ENCODE assay signal across 10 cellular contexts in the genomic region with DNA sequence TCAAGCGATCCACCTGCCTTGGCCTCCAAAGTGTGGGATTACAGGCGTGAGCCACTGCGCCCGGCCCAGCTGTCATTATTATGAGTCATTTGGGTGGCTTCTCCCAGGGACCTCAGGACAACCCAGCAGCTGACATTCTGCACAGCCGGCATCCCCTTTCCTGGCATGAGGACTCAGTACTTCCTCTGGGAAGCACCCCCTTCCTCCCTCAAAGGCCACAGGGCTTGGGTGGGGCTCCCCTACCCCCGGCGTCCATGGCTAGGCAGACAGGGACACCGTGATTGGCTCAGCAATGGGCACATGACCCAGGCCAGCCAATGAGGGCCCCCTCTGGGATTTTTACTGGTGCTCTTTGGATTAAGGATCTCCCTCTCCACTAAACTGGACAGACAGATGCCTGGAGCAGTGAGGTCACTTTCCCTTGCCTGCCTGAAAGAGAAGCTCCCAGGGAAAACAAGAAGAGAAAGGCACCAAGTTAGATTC. TPM values are rescaled to one million over a fixed set of nuclear protein-coding genes. Genes with fewer than 3 reads are reported as not detected.
A peak's percentile ranks its signal among the peaks of the same experiment; 100 is the strongest.
DNase-seq lines count a peak whose midpoint lies in the region; ATAC-seq and TF ChIP-seq lines count a peak whose summit lies in the region.
"Had no signal": no experiment of that assay in that cellular context is flagged by ENCODE, and none has a peak within 500 bp of the region (broad histone marks: within the 10 kb centered on the region; RNA-seq: fewer than 3 reads in every experiment).

No MANE protein-coding gene starts in this region.

- no peak for TF ChIP-seq EP300 in ovary (IDR thresholded peaks at IDR 0.05)

- DNase-seq in Peyer's patch (peak in 1 of 3 donors; percentile 59), esophagus squamous epithelium (lab: John Stamatoyannopoulos, UW) (no peak), ovary (peak; percentile 45 to 64 (median 54)), HPDE6-E6E7 (ENCODE audit: extremely low spot score) (no peak)
- no peak for DNase-seq in activated T-helper 2 cell treated with anti-CD3 and anti-CD28 coated beads, Interferon-gamma antibody, Interleukin-2, Interleukin-4, amounts not matched to agents 10 μg/mL and 5 μg/mL and 100 μg/mL, durations not matched to agents 14 hours and 24 hours and 36 hours (ENCODE audit: low spot score)
- DNase-seq in activated CD8-positive, alpha-beta memory T cell treated with anti-CD3 and anti-CD28 coated beads for 24 hours: no peak
- DNase-seq: NCI-H2171 treated with DMSO at 0.1 percent for 48 hours had no signal

- no peaks in the 10 kb centered on the region for H3K27me3 ChIP-seq in DOHH2 (ENCODE audit: control insufficient read depth, low read length)
- no peaks in the 10 kb centered on the region for H3K27me3 ChIP-seq in Peyer's patch
- no peaks in the 10 kb centered on the region for H3K27me3 ChIP-seq in esophagus squamous epithelium
- H3K27me3 ChIP-seq in ovary: no peaks in the 10 kb centered on the region

- H3K4me2 ChIP-seq in DOHH2 (ENCODE audit: low read length): peak overlapping the region; percentile 90

- H3K79me2 ChIP-seq in DOHH2 (ENCODE audit: control insufficient read depth, low read length): peaks cover 82% of the 10 kb centered on the region

- H3K27ac ChIP-seq in DOHH2 (ENCODE audit: low read depth, low read length) (peak overlapping the region; percentile 93), Peyer's patch (peak overlapping the region in 3 of 4 donors; percentile 42 to 93 (median 53)), esophagus squamous epithelium (peak overlapping the region; percentile 17 to 93 (median 86)), ovary (peak overlapping the region in 1 of 2 donors; percentile 47)

- H3K36me3 Mint-ChIP-seq in activated T-helper 2 cell treated with anti-CD3 and anti-CD28 coated beads, Interferon-gamma antibody, Interleukin-2, Interleukin-4, amounts not matched to agents 10 μg/mL and 5 μg/mL and 100 μg/mL, durations not matched to agents 14 hours and 24 hours and 36 hours (ENCODE audit: low read depth): no peaks in the 10 kb centered on the region

- H3K4me1 Mint-ChIP-seq in activated T-helper 2 cell treated with anti-CD3 and anti-CD28 coated beads, Interferon-gamma antibody, Interleukin-2, Interleukin-4, amounts not matched to agents 10 μg/mL and 5 μg/mL and 100 μg/mL, durations not matched to agents 14 hours and 24 hours and 36 hours (ENCODE audit: low read depth): peaks cover 3% of the 10 kb centered on the region

- intact Hi-C loops in esophagus squamous epithelium (cut with DNase I): no loop called here
- intact Hi-C loops in ovary (cut with DNase I): no loop called here
- intact Hi-C loops in activated T-helper 2 cell treated with anti-CD3 and anti-CD28 coated beads, Interferon-gamma antibody, Interleukin-2, Interleukin-4, amounts not matched to agents 10 μg/mL and 5 μg/mL and 100 μg/mL, durations not matched to agents 14 hours and 24 hours and 36 hours (cut with micrococcal nuclease): no loop called here

- H3K4me1 ChIP-seq in DOHH2 (ENCODE audit: control insufficient read depth, low read length) (peaks cover 98% of the 10 kb centered on the region), Peyer's patch (peaks cover 0 to 63% (median 0%) of the 10 kb centered on the region in 4 donors), esophagus squamous epithelium (peaks cover 12 to 91% (median 44%) of the 10 kb centered on the region in 3 donors), ovary (ENCODE audit: insufficient read depth) (peaks cover 31% of the 10 kb centered on the region)

- H4K20me1 ChIP-seq in DOHH2 (ENCODE audit: control insufficient read depth, insufficient read depth, low read depth, low read length): no peaks in the 10 kb centered on the region

- no peak overlapping the region for H3K27ac Mint-ChIP-seq in activated T-helper 2 cell treated with anti-CD3 and anti-CD28 coated beads, Interferon-gamma antibody, Interleukin-2, Interleukin-4, amounts not matched to agents 10 μg/mL and 5 μg/mL and 100 μg/mL, durations not matched to agents 14 hours and 24 hours and 36 hours

- peaks cover 32% of the 10 kb centered on the region for H3F3A ChIP-seq in DOHH2 (ENCODE audit: control insufficient read depth, insufficient read depth)

- no peak overlapping the region for H3K4me3 Mint-ChIP-seq in activated T-helper 2 cell treated with anti-CD3 and anti-CD28 coated beads, Interferon-gamma antibody, Interleukin-2, Interleukin-4, amounts not matched to agents 10 μg/mL and 5 μg/mL and 100 μg/mL, durations not matched to agents 14 hours and 24 hours and 36 hours (ENCODE audit: low read depth)
- H3K4me3 Mint-ChIP-seq: central memory CD8-positive, alpha-beta T cell had no signal

- TF ChIP-seq CTCF in DOHH2 (IDR thresholded peaks at IDR 0.05; ENCODE audit: low read depth, low read length, poor library complexity, severe bottlenecking) (no peak), Peyer's patch (IDR thresholded peaks at IDR 0.05) (no peak), esophagus squamous epithelium (IDR thresholded peaks at IDR 0.05) (no peak), ovary (IDR thresholded peaks at IDR 0.05) (no peak)

- H3K4me3 ChIP-seq in DOHH2 (ENCODE audit: low read length): peak overlapping the region; percentile 55
- H3K4me3 ChIP-seq in Peyer's patch: no peak overlapping the region
- H3K4me3 ChIP-seq in esophagus squamous epithelium: peak overlapping the region in 1 of 4 donors; percentile 32
- H3K4me3 ChIP-seq in ovary: no peak overlapping the region

- peaks cover 6% of the 10 kb centered on the region for H3K27me3 Mint-ChIP-seq in activated T-helper 2 cell treated with anti-CD3 and anti-CD28 coated beads, Interferon-gamma antibody, Interleukin-2, Interleukin-4, amounts not matched to agents 10 μg/mL and 5 μg/mL and 100 μg/mL, durations not matched to agents 14 hours and 24 hours and 36 hours (ENCODE audit: low read depth)

- ATAC-seq in HG03460 (IDR thresholded peaks at IDR 0.05; ENCODE audit: unreplicated experiment): no peak

- 60% methylated on average over 1 of the region's 8 CpGs; no CpG with 5 or more reads in 1 of the 2 donors for WGBS in esophagus squamous epithelium, 2 donors
- 41 to 58% (median 54%) methylated on average over 8 of the region's 8 CpGs for WGBS in ovary, 3 donors

- no peaks in the 10 kb centered on the region for H3K9me3 ChIP-seq in DOHH2 (ENCODE audit: control insufficient read depth, insufficient read depth, low read length)
- no peaks in the 10 kb centered on the region for H3K9me3 ChIP-seq in Peyer's patch
- H3K9me3 ChIP-seq in esophagus squamous epithelium: no peaks in the 10 kb centered on the region
- H3K9me3 ChIP-seq in ovary: no peaks in the 10 kb centered on the region

- TF ChIP-seq POLR2A in Peyer's patch (IDR thresholded peaks at IDR 0.05): no peak
- TF ChIP-seq POLR2A in esophagus squamous epithelium (IDR thresholded peaks at IDR 0.05): no peak
- no peak for TF ChIP-seq POLR2A in ovary (IDR thresholded peaks at IDR 0.05)

- H3K9me2 ChIP-seq in DOHH2 (replicated peaks; ENCODE audit: control insufficient read depth, low read length): no peaks in the 10 kb centered on the region

- H3K9me3 Mint-ChIP-seq in activated T-helper 2 cell treated with anti-CD3 and anti-CD28 coated beads, Interferon-gamma antibody, Interleukin-2, Interleukin-4, amounts not matched to agents 10 μg/mL and 5 μg/mL and 100 μg/mL, durations not matched to agents 14 hours and 24 hours and 36 hours: no peaks in the 10 kb centered on the region
- H3K9me3 Mint-ChIP-seq: central memory CD8-positive, alpha-beta T cell had no signal

- H3K36me3 ChIP-seq in DOHH2 (ENCODE audit: control insufficient read depth, low read length) (peaks cover 86% of the 10 kb centered on the region), Peyer's patch (peaks cover 0 to 22% (median 0%) of the 10 kb centered on the region in 3 donors), esophagus squamous epithelium (peaks cover 0 to 49% (median 5%) of the 10 kb centered on the region in 3 donors), ovary (no peaks in the 10 kb centered on the region)

RNA-seq across cellular contexts. Expression of gene KANK2, which starts 6.0 kb away (rescaled TPM):
- total RNA-seq in Peyer's patch: 100 to 1,000 TPM in 1 of 4 donors, 10 to 100 TPM in 3; 41.9 to 283 (median 68.4) TPM
- 100 to 1,000 TPM in 1 of 4 donors, 10 to 100 TPM in 3; 29.3 to 287 (median 57.1) TPM for total RNA-seq in esophagus squamous epithelium
- total RNA-seq in ovary: 100 to 1,000 TPM; 238 to 642 (median 479) TPM
- polyA plus RNA-seq in ovary: 100 to 1,000 TPM; 289 to 433 TPM
- total RNA-seq in activated T-helper 2 cell treated with anti-CD3 and anti-CD28 coated beads, Interferon-gamma antibody, Interleukin-2, Interleukin-4, amounts not matched to agents 10 μg/mL and 5 μg/mL and 100 μg/mL, durations not matched to agents 14 hours and 24 hours and 36 hours: 5.9 and 6.5 TPM in 2 replicates

RNA-seq across cellular contexts. Expression of gene SPC24, which starts 35.7 kb away (rescaled TPM):
- total RNA-seq in Peyer's patch (10 to 100 TPM in 2 of 4 donors, 1 to 10 TPM in 2; 1.7 to 28.9 (median 8.4) TPM), esophagus squamous epithelium (10 to 100 TPM in 1 of 4 donors, 1 to 10 TPM in 3; 2.9 to 10.9 (median 6.3) TPM), ovary (1 to 10 TPM in 4 of 7 donors, under 1 TPM in 2, not detected in 1; 0.93 to 2.7 (median 1.0) TPM)
- polyA plus RNA-seq in ovary: under 1 TPM; 0.47 to 0.78 TPM
- total RNA-seq in activated T-helper 2 cell treated with anti-CD3 and anti-CD28 coated beads, Interferon-gamma antibody, Interleukin-2, Interleukin-4, amounts not matched to agents 10 μg/mL and 5 μg/mL and 100 μg/mL, durations not matched to agents 14 hours and 24 hours and 36 hours: 38.3 and 38.8 TPM in 2 replicates

RNA-seq across cellular contexts. Expression of gene ANGPTL8, which starts 48.1 kb away (rescaled TPM):
- total RNA-seq in Peyer's patch (not detected), esophagus squamous epithelium (not detected), ovary (under 1 TPM in 3 of 7 donors, not detected in 4; 0.50 to 0.93 (median 0.51) TPM)
- under 1 TPM in 1 of 2 donors, not detected in 1; 0.86 TPM for polyA plus RNA-seq in ovary
- not detected in 2 replicates for total RNA-seq in activated T-helper 2 cell treated with anti-CD3 and anti-CD28 coated beads, Interferon-gamma antibody, Interleukin-2, Interleukin-4, amounts not matched to agents 10 μg/mL and 5 μg/mL and 100 μg/mL, durations not matched to agents 14 hours and 24 hours and 36 hours

Comparison
In these comparisons a context has a peak if more than half of its experiments do, and no peak if none do; other contexts are left out.
1. DNase-seq: peak in ovary (5 of 5); none in esophagus squamous epithelium (single experiment), HPDE6-E6E7 (single experiment), activated T-helper 2 cell treated with anti-CD3 and anti-CD28 coated beads, Interferon-gamma antibody, Interleukin-2, Interleukin-4, amounts not matched to agents 10 μg/mL and 5 μg/mL and 100 μg/mL, durations not matched to agents 14 hours and 24 hours and 36 hours (single experiment) and activated CD8-positive, alpha-beta memory T cell treated with anti-CD3 and anti-CD28 coated beads for 24 hours (single experiment).